ENCODE assay signal across 1 cellular context in genomic region chr5:71483355-71483754, GRCh38.
A peak's percentile ranks its signal among the peaks of the same experiment; 100 is the strongest.
TF ChIP-seq lines count a peak whose summit lies in the region.

No MANE protein-coding gene starts in this region.

TF ChIP-seq in HepG2, 621 proteins besides CTCF, POLR2A, EP300 and RAD21 (continued from another document):
- no peak for TF ChIP-seq PAXIP1 (CRISPR knock-in tag; conservative IDR thresholded peaks at IDR 0.05)
- TF ChIP-seq TGIF2 (CRISPR knock-in tag; IDR thresholded peaks at IDR 0.05) = no peak
- TF ChIP-seq ZNF280B (CRISPR knock-in tag; IDR thresholded peaks at IDR 0.05; ENCODE audit: borderline replicate concordance) = no peak
- no peak for TF ChIP-seq ZNF329 (CRISPR knock-in tag; IDR thresholded peaks at IDR 0.05; ENCODE audit: low read depth)
- TF ChIP-seq SIX4 (CRISPR knock-in tag; IDR thresholded peaks at IDR 0.05) = no peak
- no peak for TF ChIP-seq WIZ (CRISPR knock-in tag; IDR thresholded peaks at IDR 0.05)
- TF ChIP-seq ZNF597 (CRISPR knock-in tag; IDR thresholded peaks at IDR 0.05) = no peak
- TF ChIP-seq GMEB1 (CRISPR knock-in tag; IDR thresholded peaks at IDR 0.05; ENCODE audit: borderline replicate concordance) = no peak
- peak; percentile 41 for TF ChIP-seq SAP130 (CRISPR knock-in tag; IDR thresholded peaks at IDR 0.05; ENCODE audit: low read depth)
- 0 out of 2 replicates have a peak, but pooled peaks have one; percentile 24 for TF ChIP-seq GATAD2A (CRISPR knock-in tag; IDR thresholded peaks at IDR 0.05)
- TF ChIP-seq ZNF263 (CRISPR knock-in tag; IDR thresholded peaks at IDR 0.05) = no peak
- TF ChIP-seq MYNN (CRISPR knock-in tag; IDR thresholded peaks at IDR 0.05; ENCODE audit: low read depth) = no peak
- TF ChIP-seq CREB1 (IDR thresholded peaks at IDR 0.05) = 0 out of 2 replicates have a peak, but pooled peaks have one; percentile 41
- TF ChIP-seq CREB1 (CRISPR knock-in tag; IDR thresholded peaks at IDR 0.05) = no peak
- no peak for TF ChIP-seq ZNF564 (CRISPR knock-in tag; IDR thresholded peaks at IDR 0.05)
- TF ChIP-seq KMT2A (CRISPR knock-in tag; IDR thresholded peaks at IDR 0.05) = no peak
- TF ChIP-seq SMAD9 (CRISPR knock-in tag; IDR thresholded peaks at IDR 0.05) = no peak
- no peak for TF ChIP-seq MED1 (CRISPR knock-in tag; IDR thresholded peaks at IDR 0.05)
- peak; percentile 56 for TF ChIP-seq ARID5B (CRISPR knock-in tag; IDR thresholded peaks at IDR 0.05)
- no peak for TF ChIP-seq ESRRA (CRISPR knock-in tag; IDR thresholded peaks at IDR 0.05; ENCODE audit: low read depth)
- peak; percentile 70 for TF ChIP-seq ARID3A (IDR thresholded peaks at IDR 0.05; ENCODE audit: low read depth, low read length)
- TF ChIP-seq SKI (IDR thresholded peaks at IDR 0.05; ENCODE audit: partially characterized antibody) = no peak
- no peak for TF ChIP-seq JDP2 (CRISPR knock-in tag; IDR thresholded peaks at IDR 0.05; ENCODE audit: borderline replicate concordance)
- TF ChIP-seq ZNF639 (CRISPR knock-in tag; conservative IDR thresholded peaks at IDR 0.05) = no peak
- peak; percentile 53 for TF ChIP-seq FOXA3 (CRISPR knock-in tag; IDR thresholded peaks at IDR 0.05)
- TF ChIP-seq ZEB1 (IDR thresholded peaks at IDR 0.05; ENCODE audit: insufficient replicate concordance, low read depth) = no peak
- 0 out of 4 replicates have a peak, but pooled peaks of 1 of the 2 experiments have one; percentile 22 for TF ChIP-seq MAFK (conservative IDR thresholded peaks at IDR 0.05 in 1 of 2, IDR thresholded peaks at IDR 0.05 in 1 of 2; ENCODE audit: low read length in 2 of 2)
- TF ChIP-seq ZNF235 (CRISPR knock-in tag; IDR thresholded peaks at IDR 0.05; ENCODE audit: borderline replicate concordance) = no peak
